Comparison of ENCODE assay signal across 8 cellular contexts in genomic region chr21:37220981-37221664, GRCh38. TPM values are rescaled to one million over a fixed set of nuclear protein-coding genes. Genes with fewer than 3 reads are reported as not detected.
A peak's percentile ranks its signal among the peaks of the same experiment; 100 is the strongest.
DNase-seq lines count a peak whose midpoint lies in the region; ATAC-seq and TF ChIP-seq lines count a peak whose summit lies in the region.

No MANE protein-coding gene starts in this region.

- DNase-seq in ELR (ENCODE audit: low read depth) = peak; percentile 96
- DNase-seq in GOT3 (lab: John Stamatoyannopoulos, UW) = peak; percentile 82
- peak; percentile 92 for DNase-seq in LHCN-M2 (ENCODE audit: low read depth)
- DNase-seq in SHP77 (lab: John Stamatoyannopoulos, UW) = peak; percentile 87 to 96
- DNase-seq in activated gamma-delta T cell treated with Interleukin-2 at 50 U/mL for 16 hours = peak; percentile 92
- peak; percentile 72 to 85 for DNase-seq in foreskin keratinocyte
- DNase-seq in neuronal stem cell (ENCODE audit: low spot score) = no peak

- no peak overlapping the region for H3K4ac ChIP-seq in neuronal stem cell (ENCODE audit: low read length)

- H2BK15ac ChIP-seq in neuronal stem cell (ENCODE audit: low read length) = no peak overlapping the region

- H2BK5ac ChIP-seq in neuronal stem cell (ENCODE audit: low read length) = no peak overlapping the region

- H3K4me1 ChIP-seq in foreskin keratinocyte (no peaks in the 10 kb centered on the region), neuronal stem cell (ENCODE audit: control insufficient read depth in 2 of 2, insufficient read depth in 1 of 2, low read depth in 1 of 2, low read length in 2 of 2) (no peaks in the 10 kb centered on the region), subcutaneous abdominal adipose tissue (ENCODE audit: control insufficient read depth in 5 of 5, insufficient read depth in 5 of 5, low read length in 5 of 5) (peaks cover 4 to 21% (median 19%) of the 10 kb centered on the region in 5 donors)

- H3K36me3 ChIP-seq in neuronal stem cell (replicated peaks in 1 of 2; ENCODE audit: control insufficient read depth in 2 of 2, insufficient read depth in 2 of 2, low read length in 2 of 2) = peaks cover 20 to 52% of the 10 kb centered on the region in 2 donors
- H3K36me3 ChIP-seq in subcutaneous abdominal adipose tissue (ENCODE audit: control insufficient read depth in 5 of 5, insufficient read depth in 5 of 5, low read length in 5 of 5) = peaks cover 0 to 28% (median 27%) of the 10 kb centered on the region in 5 donors

- peak overlapping the region; percentile 92 for H3K18ac ChIP-seq in neuronal stem cell (ENCODE audit: low read length)

- no peak overlapping the region for H2AK5ac ChIP-seq in neuronal stem cell (ENCODE audit: low read depth, low read length)

- H3K4me2 ChIP-seq in neuronal stem cell (ENCODE audit: insufficient read depth, low read length, poor library complexity, severe bottlenecking) = peak overlapping the region; percentile 51

- WGBS in neuronal stem cell (ENCODE audit: extremely low coverage in 2 of 2, insufficient read length in 2 of 2, insufficient replicate concordance in 1 of 2), 2 donors = no CpG with 5 or more reads among the region's 46 CpGs

- peak; percentile 79 for TF ChIP-seq CTCF in foreskin keratinocyte (conservative IDR thresholded peaks at IDR 0.05)

- H2AFZ ChIP-seq in neuronal stem cell (ENCODE audit: low read length) = no peak overlapping the region

- H3K27me3 ChIP-seq in foreskin keratinocyte = no peaks in the 10 kb centered on the region
- H3K27me3 ChIP-seq in neuronal stem cell (ENCODE audit: control insufficient read depth in 3 of 3, insufficient read depth in 3 of 3, low read depth in 1 of 3, low read length in 3 of 3) = no peaks in the 10 kb centered on the region
- H3K27me3 ChIP-seq in subcutaneous abdominal adipose tissue (ENCODE audit: control insufficient read depth in 5 of 5, insufficient read depth in 4 of 5, low read length in 5 of 5) = no peaks in the 10 kb centered on the region

- H3K4me3 ChIP-seq in neuronal stem cell (ENCODE audit: low read length in 2 of 2) = peak overlapping the region in 1 of 2 donors; percentile 62
- H3K4me3 ChIP-seq in subcutaneous abdominal adipose tissue (ENCODE audit: low read depth in 1 of 5, low read length in 5 of 5) = peak overlapping the region; percentile 70 to 89 (median 81)

- H2BK120ac ChIP-seq in neuronal stem cell (ENCODE audit: low read depth, low read length) = no peak overlapping the region

- peak overlapping the region; percentile 10 for H3K14ac ChIP-seq in neuronal stem cell (ENCODE audit: low read length)

- no peak overlapping the region for H4K8ac ChIP-seq in neuronal stem cell (ENCODE audit: low read depth, low read length)

- H2BK12ac ChIP-seq in neuronal stem cell (ENCODE audit: low read length) = no peak overlapping the region

- peak overlapping the region; percentile 36 for H3K27ac ChIP-seq in foreskin keratinocyte
- no peak overlapping the region for H3K27ac ChIP-seq in neuronal stem cell (replicated peaks; ENCODE audit: low read length)
- H3K27ac ChIP-seq in subcutaneous abdominal adipose tissue (ENCODE audit: low read depth, low read length) = peak overlapping the region; percentile 76

- no peak overlapping the region for H4K91ac ChIP-seq in neuronal stem cell (ENCODE audit: low read depth, low read length, poor library complexity)

- ATAC-seq in foreskin keratinocyte = peak; percentile 92

- H3K9me3 ChIP-seq in neuronal stem cell (replicated peaks in 1 of 2; ENCODE audit: control insufficient read depth in 2 of 2, insufficient read depth in 1 of 2, low read depth in 1 of 2, low read length in 2 of 2) = peaks cover 10 to 19% of the 10 kb centered on the region in 2 donors
- no peaks in the 10 kb centered on the region for H3K9me3 ChIP-seq in subcutaneous abdominal adipose tissue (ENCODE audit: control insufficient read depth in 5 of 5, low read length in 5 of 5)

- peak overlapping the region; percentile 46 for H3K23ac ChIP-seq in neuronal stem cell (ENCODE audit: low read depth, low read length, poor library complexity)

- H3K79me1 ChIP-seq in neuronal stem cell (ENCODE audit: low read depth, low read length) = no peaks in the 10 kb centered on the region

- H3K9ac ChIP-seq in neuronal stem cell (ENCODE audit: low read depth, low read length, poor library complexity) = peak overlapping the region; percentile 53
- peak overlapping the region in 4 of 5 donors; percentile 56 to 83 (median 68) for H3K9ac ChIP-seq in subcutaneous abdominal adipose tissue (ENCODE audit: low read length in 5 of 5)

RNA-seq across cellular contexts. Expression of gene VPS26C, which starts 46.0 kb away (rescaled TPM):
- total RNA-seq in LHCN-M2 (2014; rRNA removed) (52.6 and 72.5 TPM in 2 replicates), foreskin keratinocyte (39.0 and 43.7 TPM in 2 replicates)
- 32.9 TPM for polyA plus RNA-seq in LHCN-M2 (2012)
- 25.4 and 25.7 TPM in 2 replicates for polyA plus RNA-seq in foreskin keratinocyte
- 31.0 TPM for polyA plus RNA-seq in neuronal stem cell (2013, experiment 1 of 2)
- 30.0 TPM for polyA plus RNA-seq in neuronal stem cell (2013, experiment 2 of 2)
